In the genomic region with DNA sequence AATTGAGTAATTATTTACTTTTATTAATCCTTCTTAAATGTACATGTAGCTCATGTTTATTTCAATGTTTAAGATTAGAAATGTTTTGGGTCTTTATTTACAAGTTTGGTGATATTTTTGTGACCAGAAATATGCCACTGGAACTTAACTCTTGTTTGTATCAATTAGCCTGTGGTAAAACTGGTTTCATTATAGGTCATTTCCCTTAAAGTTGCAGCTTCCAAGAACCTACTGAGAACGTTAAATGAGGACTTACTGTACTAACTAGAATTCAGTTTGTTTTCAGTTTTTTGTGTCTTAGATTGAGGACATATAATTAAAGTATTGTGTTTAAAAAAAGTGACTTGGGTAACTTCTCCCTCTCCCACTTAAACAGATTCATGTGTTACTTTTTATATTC, we compare ENCODE assay signal across 21 cellular contexts.
"Had no signal": no experiment of that assay in that cellular context is flagged by ENCODE, and none has a peak within 500 bp of the region (broad histone marks: within the 10 kb centered on the region; RNA-seq: fewer than 3 reads in every experiment).

No MANE protein-coding gene starts in this region.

- DNase-seq: activated CD4-positive, alpha-beta T cell treated with anti-CD3 and anti-CD28 coated beads for 48 hours; activated naive CD4-positive, alpha-beta T cell; activated T-cell treated with anti-CD3 and anti-CD28 coated beads, Interleukin-2, amount 50 U/mL, for 24 hours; central memory CD4-positive, alpha-beta T cell; endodermal cell; foreskin fibroblast; head of caudate nucleus; hippocampal formation; naive B cell; nucleus accumbens; pancreas; stimulated activated naive CD4-positive, alpha-beta T cell treated with Interleukin-2 at 50 U/mL for 16 hours had no signal

- H3K27ac Mint-ChIP-seq: dendritic cell treated with granulocyte-macrophage colony-stimulating factor and Interleukin-4, amounts not matched to agents 40 ng/mL and 50 ng/mL, for 4 days; endodermal cell; mesothelial cell of epicardium; naive B cell had no signal

- FAIRE-seq: pancreas, TTC549 had no signal

- H3K4me3 Mint-ChIP-seq: activated T-cell treated with anti-CD3 and anti-CD28 coated beads, Interleukin-2, amount 50 U/mL, for 24 hours; dendritic cell treated with granulocyte-macrophage colony-stimulating factor and Interleukin-4, amounts not matched to agents 40 ng/mL and 50 ng/mL, for 4 days; endodermal cell; mesothelial cell of epicardium had no signal

- H3K36me3 Mint-ChIP-seq: naive B cell had no signal

- H3K27me3 ChIP-seq: breast epithelium, pancreas, tibial nerve had no signal

- H3K9me3 Mint-ChIP-seq: activated naive CD4-positive, alpha-beta T cell treated with anti-CD3 and anti-CD28 coated beads, Interleukin-2, amount 50 U/mL, for 72 hours; activated T-cell treated with anti-CD3 and anti-CD28 coated beads, Interleukin-2, amount 50 U/mL, for 24 hours; dendritic cell treated with granulocyte-macrophage colony-stimulating factor and Interleukin-4, amounts not matched to agents 40 ng/mL and 50 ng/mL, for 4 days; endodermal cell; mesothelial cell of epicardium; naive B cell; neural crest cell had no signal

- H3K4me3 ChIP-seq: breast epithelium, pancreas, prostate gland, tibial nerve had no signal

- H3K9me3 ChIP-seq: breast epithelium, pancreas, prostate gland, tibial nerve had no signal

- H3K27ac ChIP-seq: breast epithelium, pancreas, prostate gland, tibial nerve, VCaP had no signal

- H3K4me1 ChIP-seq: breast epithelium, prostate gland had no signal

- H3K27me3 Mint-ChIP-seq: activated T-cell treated with anti-CD3 and anti-CD28 coated beads, Interleukin-2, amount 50 U/mL, for 24 hours; dendritic cell treated with granulocyte-macrophage colony-stimulating factor and Interleukin-4, amounts not matched to agents 40 ng/mL and 50 ng/mL, for 4 days; naive B cell had no signal
